ENCODE assay signal across 8 cellular contexts in genomic region chr2:230668939-230669303, GRCh38. TPM values are rescaled to one million over a fixed set of nuclear protein-coding genes. Genes with fewer than 3 reads are reported as not detected.
DNase-seq lines count a peak whose midpoint lies in the region; ATAC-seq, FAIRE-seq and TF ChIP-seq lines count a peak whose summit lies in the region.

No MANE protein-coding gene starts in this region.

- TF ChIP-seq EP300 in suprapubic skin (IDR thresholded peaks at IDR 0.05) = no peak
- TF ChIP-seq EP300 in transverse colon (IDR thresholded peaks at IDR 0.05; ENCODE audit: low read depth) = no peak

- no peaks in the 10 kb centered on the region for H4K20me1 ChIP-seq in astrocyte (ENCODE audit: insufficient read depth, low read length)

- TF ChIP-seq POLR2A in thyroid gland (IDR thresholded peaks at IDR 0.05) = no peak
- no peak for TF ChIP-seq POLR2A in Peyer's patch (IDR thresholded peaks at IDR 0.05)
- TF ChIP-seq POLR2A in suprapubic skin (IDR thresholded peaks at IDR 0.05) = no peak
- TF ChIP-seq POLR2A in transverse colon (IDR thresholded peaks at IDR 0.05) = no peak

- no peak overlapping the region for H3K9ac ChIP-seq in astrocyte (ENCODE audit: low read length)

- H2AFZ ChIP-seq in astrocyte (ENCODE audit: low read depth, low read length) = no peak overlapping the region

- intact Hi-C loops in natural killer cell (cut with micrococcal nuclease) = no loop called here
- intact Hi-C loops in thyroid gland (cut with DNase I) = no loop called here
- intact Hi-C loops in transverse colon (cut with DNase I; ENCODE audit: low total_unique reads) = no loop called here

- no peak for TF ChIP-seq CTCF in natural killer cell (IDR thresholded peaks at IDR 0.05)
- TF ChIP-seq CTCF in astrocyte (IDR thresholded peaks at IDR 0.05; ENCODE audit: insufficient read depth, low read depth, low read length) = no peak
- no peak for TF ChIP-seq CTCF in thyroid gland (IDR thresholded peaks at IDR 0.05)
- no peak for TF ChIP-seq CTCF in Peyer's patch (IDR thresholded peaks at IDR 0.05)
- TF ChIP-seq CTCF in suprapubic skin (IDR thresholded peaks at IDR 0.05) = no peak
- no peak for TF ChIP-seq CTCF in transverse colon (IDR thresholded peaks at IDR 0.05)

- H3K4me3 ChIP-seq in astrocyte (ENCODE audit: insufficient read depth, low read depth, low read length) (no peak overlapping the region), thyroid gland (replicated peaks in 1 of 3) (no peak overlapping the region), Peyer's patch (no peak overlapping the region), suprapubic skin (no peak overlapping the region), transverse colon (no peak overlapping the region)

- peaks cover 57 to 61% of the 10 kb centered on the region in 2 donors for H3K4me1 Mint-ChIP-seq in natural killer cell treated with Interleukin-12 subunit alpha and Interleukin-12 subunit beta and Interleukin-15 and Interleukin-18, amount 100 ng/mL, for 72 hours (ENCODE audit: low read depth in 2 of 2)
- peaks cover 45 to 51% of the 10 kb centered on the region in 2 donors for H3K4me1 Mint-ChIP-seq in natural killer cell
- H3K4me1 Mint-ChIP-seq in astrocyte (ENCODE audit: low read depth, unreplicated experiment) = peaks cover 30% of the 10 kb centered on the region

- H3K4me1 ChIP-seq in astrocyte (ENCODE audit: insufficient read depth, low read length) (peaks cover 33% of the 10 kb centered on the region), thyroid gland (peaks cover 8 to 28% of the 10 kb centered on the region in 2 donors), Peyer's patch (peaks cover 0 to 20% (median 6%) of the 10 kb centered on the region in 4 donors), suprapubic skin (peaks cover 21% of the 10 kb centered on the region), transverse colon (peaks cover 0 to 45% (median 15%) of the 10 kb centered on the region in 4 donors)

- H3K27ac ChIP-seq in astrocyte (ENCODE audit: low read depth, low read length) (no peak overlapping the region), thyroid gland (peak overlapping the region in 1 of 3 donors; percentile 2), Peyer's patch (peak overlapping the region in 1 of 4 donors; percentile 13), suprapubic skin (no peak overlapping the region), transverse colon (peak overlapping the region in 2 of 4 donors; percentile 49 to 67)

- in situ Hi-C loops in transverse colon (cut with MboI; ENCODE audit: low pct_ligation_motif_present in 1 of 4, low pct_unique_long_range_greater_than_20kb in 1 of 4, low sequenced_read_pairs in 3 of 4) = no loop called here

- no peak for DNase-seq in natural killer cell treated with Interleukin-12 subunit alpha and Interleukin-12 subunit beta and Interleukin-15 and Interleukin-18, amount 100 ng/mL, for 72 hours (ENCODE audit: low spot score)
- DNase-seq in natural killer cell (no peak), astrocyte (ENCODE audit: low read depth) (no peak), thyroid gland (no peak), Peyer's patch (no peak), suprapubic skin (ENCODE audit: low spot score in 2 of 2) (no peak), transverse colon (no peak)

- H3K79me2 ChIP-seq in astrocyte (ENCODE audit: insufficient read depth, low read length) = no peaks in the 10 kb centered on the region

- FAIRE-seq in astrocyte (lab: Jason Lieb, UNC) = no peak

- ATAC-seq in natural killer cell treated with Interleukin-12 subunit alpha and Interleukin-12 subunit beta and Interleukin-15 and Interleukin-18, amount 100 ng/mL, for 72 hours = peak in 1 of 2 donors; percentile 39
- ATAC-seq in natural killer cell = no peak
- ATAC-seq in HG03175 (IDR thresholded peaks at IDR 0.05; ENCODE audit: unreplicated experiment) = peak; percentile 26

- H3K9me3 Mint-ChIP-seq in natural killer cell treated with Interleukin-12 subunit alpha and Interleukin-12 subunit beta and Interleukin-15 and Interleukin-18, amount 100 ng/mL, for 72 hours = no peaks in the 10 kb centered on the region
- no peaks in the 10 kb centered on the region for H3K9me3 Mint-ChIP-seq in natural killer cell
- H3K9me3 Mint-ChIP-seq in astrocyte (ENCODE audit: unreplicated experiment) = peaks cover 10% of the 10 kb centered on the region

- H3K27me3 Mint-ChIP-seq in natural killer cell treated with Interleukin-12 subunit alpha and Interleukin-12 subunit beta and Interleukin-15 and Interleukin-18, amount 100 ng/mL, for 72 hours = no peaks in the 10 kb centered on the region
- H3K27me3 Mint-ChIP-seq in natural killer cell (ENCODE audit: low read depth in 2 of 2) (no peaks in the 10 kb centered on the region), astrocyte (ENCODE audit: low read depth, unreplicated experiment) (peaks cover 1% of the 10 kb centered on the region)

- H3K9me3 ChIP-seq in astrocyte (ENCODE audit: insufficient read depth, low read depth, low read length) (no peaks in the 10 kb centered on the region), thyroid gland (no peaks in the 10 kb centered on the region), Peyer's patch (no peaks in the 10 kb centered on the region), suprapubic skin (no peaks in the 10 kb centered on the region), transverse colon (no peaks in the 10 kb centered on the region)

- no peak overlapping the region for H3K4me2 ChIP-seq in astrocyte (ENCODE audit: low read length)

- H3K27ac Mint-ChIP-seq in natural killer cell treated with Interleukin-12 subunit alpha and Interleukin-12 subunit beta and Interleukin-15 and Interleukin-18, amount 100 ng/mL, for 72 hours = peak overlapping the region; percentile 96 to 99
- H3K27ac Mint-ChIP-seq in natural killer cell (peak overlapping the region in 1 of 2 donors; percentile 68), astrocyte (ENCODE audit: unreplicated experiment) (no peak overlapping the region)

- H3K36me3 Mint-ChIP-seq in natural killer cell treated with Interleukin-12 subunit alpha and Interleukin-12 subunit beta and Interleukin-15 and Interleukin-18, amount 100 ng/mL, for 72 hours = no peaks in the 10 kb centered on the region
- no peaks in the 10 kb centered on the region for H3K36me3 Mint-ChIP-seq in natural killer cell
- no peaks in the 10 kb centered on the region for H3K36me3 Mint-ChIP-seq in astrocyte (ENCODE audit: low read depth, unreplicated experiment)

- H3K27me3 ChIP-seq in astrocyte (ENCODE audit: insufficient read depth, low read length) (no peaks in the 10 kb centered on the region), thyroid gland (no peaks in the 10 kb centered on the region), Peyer's patch (no peaks in the 10 kb centered on the region), suprapubic skin (no peaks in the 10 kb centered on the region), transverse colon (no peaks in the 10 kb centered on the region)

- H3K4me3 Mint-ChIP-seq in natural killer cell treated with Interleukin-12 subunit alpha and Interleukin-12 subunit beta and Interleukin-15 and Interleukin-18, amount 100 ng/mL, for 72 hours = peak overlapping the region; percentile 73
- no peak overlapping the region for H3K4me3 Mint-ChIP-seq in natural killer cell
- H3K4me3 Mint-ChIP-seq in astrocyte (ENCODE audit: unreplicated experiment) = peak overlapping the region; percentile 11

- WGBS in thyroid gland, 2 donors = 76 to 93% methylated on average over 2 of the region's 2 CpGs
- 78% methylated on average over 2 of the region's 2 CpGs for WGBS in suprapubic skin
- WGBS in transverse colon (ENCODE audit: low coverage in 1 of 2), 2 donors = 81% methylated on average over 2 of the region's 2 CpGs; no CpG with 5 or more reads in 1 of the 2 donors

- no peaks in the 10 kb centered on the region for H3K36me3 ChIP-seq in astrocyte (ENCODE audit: insufficient read depth, low read length)
- no peaks in the 10 kb centered on the region for H3K36me3 ChIP-seq in thyroid gland
- no peaks in the 10 kb centered on the region for H3K36me3 ChIP-seq in Peyer's patch
- no peaks in the 10 kb centered on the region for H3K36me3 ChIP-seq in suprapubic skin
- no peaks in the 10 kb centered on the region for H3K36me3 ChIP-seq in transverse colon

RNA-seq across cellular contexts. Expression of gene CAB39, which starts 43.7 kb away (rescaled TPM):
- 100 to 1,000 TPM; 139 to 146 TPM for total RNA-seq in natural killer cell treated with Interleukin-12 subunit alpha and Interleukin-12 subunit beta and Interleukin-15 and Interleukin-18, amount 100 ng/mL, for 72 hours
- total RNA-seq in natural killer cell (10 to 100 TPM; 75.4 to 96.5 (median 90.5) TPM), astrocyte (58.6 and 66.6 TPM in 2 replicates), thyroid gland (10 to 100 TPM; 70.8 to 97.6 (median 87.4) TPM), Peyer's patch (100 to 1,000 TPM in 1 of 4 donors, 10 to 100 TPM in 3; 60.2 to 124 (median 72.2) TPM), suprapubic skin (10 to 100 TPM; 53.0 to 67.1 (median 59.5) TPM), transverse colon (100 to 1,000 TPM in 3 of 4 donors, 10 to 100 TPM in 1; 67.3 to 137 (median 123) TPM)
